8 cellular contexts compared by ENCODE assay signal in genomic region chr12:104456417-104456949, GRCh38. TPM values are rescaled to one million over a fixed set of nuclear protein-coding genes. Genes with fewer than 3 reads are reported as not detected.
DNase-seq lines count a peak whose midpoint lies in the region; ATAC-seq lines count a peak whose summit lies in the region.

Gene CHST11 (plus strand): TSS chr12:104456948.

- H4K8ac ChIP-seq in mesenchymal stem cell (ENCODE audit: low read length) = peak within 1 kb of the TSS; percentile 76

- peak within 1 kb of the TSS; percentile 65 for H2BK15ac ChIP-seq in mesenchymal stem cell (ENCODE audit: low read depth, poor library complexity, severe bottlenecking)

- H3K36me3 ChIP-seq in endocrine pancreas (ENCODE audit: control insufficient read depth, insufficient read depth, low read length) (no peaks in the 10 kb centered on the region), mesenchymal stem cell (ENCODE audit: control insufficient read depth in 1 of 2, insufficient read depth in 2 of 2, low read depth in 1 of 2, low read length in 2 of 2) (no peaks in the 10 kb centered on the region)

- H3K9ac ChIP-seq in endocrine pancreas (ENCODE audit: control insufficient read depth, insufficient read depth, low read length) (peak within 1 kb of the TSS; percentile 54), mesenchymal stem cell (ENCODE audit: low read length) (peak within 1 kb of the TSS; percentile 96)

- H3K4me3 ChIP-seq in endocrine pancreas (ENCODE audit: control insufficient read depth, insufficient read depth, low read length) (peak within 1 kb of the TSS; percentile 54), mesenchymal stem cell (ENCODE audit: insufficient read depth in 1 of 2, low read depth in 1 of 2, low read length in 2 of 2) (peak within 1 kb of the TSS; percentile 74 to 93)

- ATAC-seq in GM19438 (IDR thresholded peaks at IDR 0.05; ENCODE audit: low read depth, unreplicated experiment) (peak; percentile 61), HG03571 (IDR thresholded peaks at IDR 0.05; ENCODE audit: unreplicated experiment) (peak; percentile 64)

- peak within 1 kb of the TSS; percentile 95 for H3K4me2 ChIP-seq in mesenchymal stem cell (ENCODE audit: low read length, poor library complexity, severe bottlenecking)

- H3K27ac ChIP-seq in mesenchymal stem cell (ENCODE audit: low read length, poor library complexity, severe bottlenecking) = no peak within 1 kb of the TSS

- H4K91ac ChIP-seq in mesenchymal stem cell (ENCODE audit: low read length) = peak within 1 kb of the TSS; percentile 78

- peak; percentile 91 for DNase-seq in CD1c-positive myeloid dendritic cell (ENCODE audit: extremely low spot score)
- DNase-seq in NOMO-1 treated with dmso at 0.1 percent for 144 hours (lab: John Stamatoyannopoulos, UW; ENCODE audit: unreplicated experiment) = peak; percentile 90
- peak; percentile 52 to 65 (median 54) for DNase-seq in activated CD8-positive, alpha-beta memory T cell treated with anti-CD3 and anti-CD28 coated beads for 48 hours (ENCODE audit: low read depth in 2 of 3, low spot score in 2 of 3)
- peak; percentile 95 for DNase-seq in mesenchymal stem cell
- DNase-seq in stimulated activated CD8-positive, alpha-beta memory T cell treated with anti-CD3 and anti-CD28 coated beads, Interleukin-12 subunit alpha, Interleukin-12 subunit beta, amount 100 ng/mL, for 1 hour (ENCODE audit: low read depth) = peak; percentile 61

- H3K9me3 ChIP-seq in endocrine pancreas (ENCODE audit: control insufficient read depth, low read length) = no peaks in the 10 kb centered on the region
- no peaks in the 10 kb centered on the region for H3K9me3 ChIP-seq in mesenchymal stem cell (ENCODE audit: control insufficient read depth, low read length)

- peak within 1 kb of the TSS in 1 of 2 experiments; percentile 80 for H2BK12ac ChIP-seq in mesenchymal stem cell (ENCODE audit: low read length in 2 of 2)

- peak within 1 kb of the TSS; percentile 86 for H2AFZ ChIP-seq in mesenchymal stem cell (ENCODE audit: low read depth, low read length)

- H3K23ac ChIP-seq in mesenchymal stem cell (ENCODE audit: low read length in 2 of 2) = peak within 1 kb of the TSS in 1 of 2 experiments; percentile 95

- H3K18ac ChIP-seq in mesenchymal stem cell (ENCODE audit: low read depth in 1 of 2, low read length in 2 of 2) = peak within 1 kb of the TSS; percentile 66 to 90

- under 1% methylated on average over 45 of the region's 47 CpGs for WGBS in mesenchymal stem cell

- H2BK120ac ChIP-seq in mesenchymal stem cell (ENCODE audit: low read depth, low read length) = peak within 1 kb of the TSS; percentile 74

- H3K27me3 ChIP-seq in endocrine pancreas (ENCODE audit: control insufficient read depth, insufficient read depth, low read length) (no peaks in the 10 kb centered on the region), mesenchymal stem cell (ENCODE audit: control insufficient read depth in 1 of 2, insufficient read depth in 1 of 2, low read length in 2 of 2) (peaks cover 0 to 7% of the 10 kb centered on the region in 2 experiments)

- H3K4me1 ChIP-seq in endocrine pancreas (ENCODE audit: control insufficient read depth, insufficient read depth, low read length) (no peaks in the 10 kb centered on the region), mesenchymal stem cell (ENCODE audit: control insufficient read depth, insufficient read depth, low read depth, low read length) (peaks cover 17% of the 10 kb centered on the region)

- peak within 1 kb of the TSS in 1 of 2 experiments; percentile 93 for H3K14ac ChIP-seq in mesenchymal stem cell (ENCODE audit: low read length in 2 of 2)

- no peaks in the 10 kb centered on the region for H3K79me1 ChIP-seq in mesenchymal stem cell (replicated peaks; ENCODE audit: low read length, poor library complexity, severe bottlenecking)

- H2AK5ac ChIP-seq in mesenchymal stem cell (ENCODE audit: low read length, severe bottlenecking) = no peak within 1 kb of the TSS

- H2BK5ac ChIP-seq in mesenchymal stem cell (ENCODE audit: low read depth, low read length, poor library complexity, severe bottlenecking) = no peak within 1 kb of the TSS

- H3K4ac ChIP-seq in mesenchymal stem cell (ENCODE audit: low read depth in 1 of 2, low read length in 2 of 2) = peak within 1 kb of the TSS in 1 of 2 experiments; percentile 92

RNA-seq across cellular contexts. Expression of gene CHST11, which starts in this region (rescaled TPM):
- polyA plus RNA-seq in mesenchymal stem cell (2013, experiment 1 of 2) = 17.4 TPM
- polyA plus RNA-seq in mesenchymal stem cell (2013, experiment 2 of 2) = 16.4 TPM
